Comparison of ENCODE assay signal across 25 cellular contexts in the genomic region with DNA sequence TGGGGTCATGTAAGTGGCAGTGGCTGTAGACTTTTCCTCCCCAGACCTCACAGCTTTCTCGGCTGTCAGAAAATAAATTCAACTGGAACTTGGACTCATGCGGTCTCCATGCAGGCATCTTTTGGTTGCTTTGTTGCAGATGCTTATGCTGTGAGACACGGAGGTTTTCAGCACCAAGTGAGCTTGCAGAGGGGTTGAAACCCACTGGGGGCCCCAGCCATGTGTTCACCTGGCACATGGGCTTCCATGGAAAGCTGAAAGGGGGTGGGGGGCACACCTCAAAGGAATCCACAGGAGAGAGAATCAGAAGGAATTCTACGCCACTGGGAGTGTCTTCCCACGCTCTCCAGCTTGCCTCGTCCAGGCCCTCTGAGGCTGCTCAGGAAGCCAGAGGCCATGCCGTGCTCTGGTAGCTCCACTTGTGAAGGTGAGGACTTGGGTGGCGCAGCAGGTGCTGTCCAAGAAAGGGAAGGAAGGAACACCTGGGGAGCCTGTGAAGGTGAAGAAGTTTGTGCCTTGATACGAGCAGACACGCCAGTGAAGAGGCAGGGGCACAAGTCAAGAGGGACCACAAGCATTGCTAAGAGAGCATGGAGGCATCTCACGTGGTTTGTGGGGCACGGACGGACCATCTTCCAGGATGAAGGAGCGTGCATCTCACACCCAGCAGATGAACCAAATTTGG.
DNase-seq lines count a peak whose midpoint lies in the region; ATAC-seq, FAIRE-seq and TF ChIP-seq lines count a peak whose summit lies in the region.
"Had no signal": no experiment of that assay in that cellular context is flagged by ENCODE, and none has a peak within 500 bp of the region (broad histone marks: within the 10 kb centered on the region; RNA-seq: fewer than 3 reads in every experiment).

No MANE protein-coding gene starts in this region.

- CTCF ChIA-PET in H1 (lab: Charles Lee; ENCODE audit: partially characterized antibody), result interaction anchor here (1.0 to 1.9 kb wide), 4 partner anchors 24 to 243 kb away, joined by 3 to 7 read pairs (median 5); no protein-coding TSS in a partner anchor

- H2AFZ ChIP-seq in H1 (ENCODE audit: low read length), result no peak overlapping the region
- H2AFZ ChIP-seq: GM23248 had no signal

- H3K79me2 ChIP-seq in H1 (ENCODE audit: control insufficient read depth in 1 of 2, insufficient read depth in 2 of 2, low read length in 2 of 2), result no peaks in the 10 kb centered on the region

- no peak for TF ChIP-seq CTCF in natural killer cell (IDR thresholded peaks at IDR 0.05)
- TF ChIP-seq CTCF in H1 (IDR thresholded peaks at IDR 0.05; ENCODE audit: control extremely low read depth in 1 of 3, insufficient read depth in 1 of 3, low read depth in 1 of 3, low read length in 3 of 3), result no peak
- no peak for TF ChIP-seq CTCF in progenitor cell of endocrine pancreas (IDR thresholded peaks at IDR 0.05; ENCODE audit: unreplicated experiment)
- no peak for TF ChIP-seq CTCF in endothelial cell (IDR thresholded peaks at IDR 0.05; ENCODE audit: unreplicated experiment)

- no peak overlapping the region for H2BK15ac ChIP-seq in H1 (ENCODE audit: low read length)

- no peak overlapping the region for H2BK120ac ChIP-seq in H1 (replicated peaks; ENCODE audit: low read depth, low read length)

- H3K23ac ChIP-seq in H1 (ENCODE audit: insufficient read length), result no peak overlapping the region

- no peak for ATAC-seq in natural killer cell treated with Interleukin-12 subunit alpha and Interleukin-12 subunit beta and Interleukin-15 and Interleukin-18, amount 100 ng/mL, for 72 hours
- ATAC-seq in natural killer cell, result no peak
- ATAC-seq: A549 had no signal

- FAIRE-seq in H1 (lab: Jason Lieb, UNC), result no peak
- FAIRE-seq: A549, GM12878, GM18507 had no signal

- no peak for TF ChIP-seq EP300 in H1 (IDR thresholded peaks at IDR 0.05; ENCODE audit: borderline replicate concordance in 1 of 2, low read depth in 2 of 2, low read length in 2 of 2)

- no peaks in the 10 kb centered on the region for H3K27me3 ChIP-seq in H1 (replicated peaks in 1 of 4; ENCODE audit: control insufficient read depth in 3 of 4, extremely low read depth in 1 of 4, insufficient read depth in 3 of 4, low read length in 3 of 4)

- no peaks in the 10 kb centered on the region; a peak in 1 of 7 replicates for H3K4me1 ChIP-seq in H1 (replicated peaks in 1 of 4; ENCODE audit: control insufficient read depth in 3 of 4, insufficient read depth in 4 of 4, low read length in 3 of 4)
- H3K4me1 ChIP-seq: A549 had no signal

- no peaks in the 10 kb centered on the region for H3K36me3 Mint-ChIP-seq in natural killer cell treated with Interleukin-12 subunit alpha and Interleukin-12 subunit beta and Interleukin-15 and Interleukin-18, amount 100 ng/mL, for 72 hours
- H3K36me3 Mint-ChIP-seq in natural killer cell (no peaks in the 10 kb centered on the region), progenitor cell of endocrine pancreas (ENCODE audit: insufficient read depth) (no peaks in the 10 kb centered on the region), endothelial cell (ENCODE audit: low read depth, unreplicated experiment) (no peaks in the 10 kb centered on the region)
- H3K36me3 Mint-ChIP-seq: CD4-positive, CD25-positive, alpha-beta regulatory T cell had no signal

- H3K4ac ChIP-seq in H1 (replicated peaks; ENCODE audit: insufficient read length, low read depth, low read length), result no peak overlapping the region

- H2BK12ac ChIP-seq in H1 (ENCODE audit: low read depth, low read length), result 0 out of 2 replicates have a peak overlapping the region, but pooled peaks have one; percentile 9

- H3K9me3 ChIP-seq in H1 (ENCODE audit: insufficient read depth in 2 of 2, low read depth in 1 of 2, low read length in 1 of 2), result no peaks in the 10 kb centered on the region
- H3K9me3 ChIP-seq: A549 had no signal

- H4K8ac ChIP-seq in H1 (ENCODE audit: extremely low read depth, insufficient read depth, low read length), result no peak overlapping the region

- no peaks in the 10 kb centered on the region; the same call in 1 of the 2 replicates for H3K23me2 ChIP-seq in H1 (ENCODE audit: low read depth, low read length)

- H4K5ac ChIP-seq in H1 (ENCODE audit: insufficient read length, low read depth, low read length), result no peak overlapping the region

- no peaks in the 10 kb centered on the region for H3K9me3 Mint-ChIP-seq in natural killer cell treated with Interleukin-12 subunit alpha and Interleukin-12 subunit beta and Interleukin-15 and Interleukin-18, amount 100 ng/mL, for 72 hours
- H3K9me3 Mint-ChIP-seq in natural killer cell, result no peaks in the 10 kb centered on the region
- no peaks in the 10 kb centered on the region for H3K9me3 Mint-ChIP-seq in progenitor cell of endocrine pancreas (ENCODE audit: low read depth)
- H3K9me3 Mint-ChIP-seq in endothelial cell (ENCODE audit: unreplicated experiment), result no peaks in the 10 kb centered on the region

- H2BK5ac ChIP-seq in H1 (ENCODE audit: low read depth, low read length), result no peak overlapping the region

- no peak overlapping the region for H3K56ac ChIP-seq in H1 (replicated peaks; ENCODE audit: insufficient read length, low read depth, low read length)

- no peaks in the 10 kb centered on the region for H4K20me1 ChIP-seq in H1 (replicated peaks in 1 of 2; ENCODE audit: control insufficient read depth in 1 of 2, insufficient read depth in 2 of 2, low read length in 2 of 2)

- H3K18ac ChIP-seq in H1 (ENCODE audit: extremely low read depth, low read length), result no peak overlapping the region

- intact Hi-C loops in natural killer cell (cut with micrococcal nuclease), result no loop called here

- H4K91ac ChIP-seq in H1 (replicated peaks; ENCODE audit: insufficient read length, low read length), result no peak overlapping the region

- no peak overlapping the region for H3K27ac Mint-ChIP-seq in natural killer cell treated with Interleukin-12 subunit alpha and Interleukin-12 subunit beta and Interleukin-15 and Interleukin-18, amount 100 ng/mL, for 72 hours
- H3K27ac Mint-ChIP-seq in natural killer cell (no peak overlapping the region), progenitor cell of endocrine pancreas (no peak overlapping the region), endothelial cell (ENCODE audit: unreplicated experiment) (no peak overlapping the region)
- H3K27ac Mint-ChIP-seq: CD4-positive, CD25-positive, alpha-beta regulatory T cell had no signal

- 0 out of 2 replicates have a peak overlapping the region, but pooled peaks have one; percentile 65 for H2AK5ac ChIP-seq in H1 (ENCODE audit: low read depth, low read length)

- H3K27ac ChIP-seq in H1 (ENCODE audit: low read depth, low read length), result no peak overlapping the region
- H3K27ac ChIP-seq: GM23248, HL-60 had no signal

- no peak for TF ChIP-seq POLR2A in H1 (IDR thresholded peaks at IDR 0.05; ENCODE audit: control extremely low read depth in 1 of 2, low read depth in 2 of 2, low read length in 2 of 2)

- peaks cover 13 to 14% of the 10 kb centered on the region in 2 donors for H3K27me3 Mint-ChIP-seq in natural killer cell treated with Interleukin-12 subunit alpha and Interleukin-12 subunit beta and Interleukin-15 and Interleukin-18, amount 100 ng/mL, for 72 hours
- H3K27me3 Mint-ChIP-seq in natural killer cell (ENCODE audit: low read depth in 2 of 2) (peaks cover 6 to 7% of the 10 kb centered on the region in 2 donors), progenitor cell of endocrine pancreas (peaks cover 13% of the 10 kb centered on the region), endothelial cell (ENCODE audit: unreplicated experiment) (peaks cover 9% of the 10 kb centered on the region)

- H3K14ac ChIP-seq in H1 (ENCODE audit: insufficient read length), result no peak overlapping the region

- POLR2A ChIA-PET in H1 (lab: Charles Lee; ENCODE audit: partially characterized antibody), result interaction anchor here (1.0 kb wide), 1 partner anchor 73 kb away, joined by 3 read pairs; no protein-coding TSS in a partner anchor

- H3K36me3 ChIP-seq in H1 (ENCODE audit: control insufficient read depth in 2 of 4, insufficient read depth in 4 of 4, low read length in 3 of 4), result no peaks in the 10 kb centered on the region

- H3K4me3 Mint-ChIP-seq in natural killer cell treated with Interleukin-12 subunit alpha and Interleukin-12 subunit beta and Interleukin-15 and Interleukin-18, amount 100 ng/mL, for 72 hours, result no peak overlapping the region
- H3K4me3 Mint-ChIP-seq in natural killer cell (no peak overlapping the region), progenitor cell of endocrine pancreas (ENCODE audit: low read depth) (no peak overlapping the region), endothelial cell (ENCODE audit: unreplicated experiment) (no peak overlapping the region)
- H3K4me3 Mint-ChIP-seq: CD4-positive, CD25-positive, alpha-beta regulatory T cell had no signal

- WGBS in H1 (ENCODE audit: extremely low coverage in 1 of 2, insufficient coverage in 1 of 2, insufficient read length in 1 of 2, insufficient replicate concordance in 2 of 2, low coverage in 1 of 2, low lambda C conversion rate in 2 of 2, missing lambda C conversion rate in 1 of 2), 2 experiments, result 91% methylated on average over 14 of the region's 14 CpGs; no CpG with 5 or more reads in 1 of the 2 experiments

- no peak overlapping the region for H3K4me2 ChIP-seq in H1 (ENCODE audit: insufficient read depth in 1 of 2, low read depth in 2 of 2, low read length in 2 of 2)
- H3K4me2 ChIP-seq: A549 had no signal

- H3K4me3 ChIP-seq in H1 (ENCODE audit: extremely low read depth in 1 of 4, insufficient read depth in 2 of 4, low read depth in 3 of 4, low read length in 4 of 4), result no peak overlapping the region
- H3K4me3 ChIP-seq: A549, GM12878, GM23248 had no signal

- H2BK20ac ChIP-seq in H1 (ENCODE audit: low read length), result no peak overlapping the region

- H3K79me1 ChIP-seq in H1 (ENCODE audit: low read depth, low read length), result no peaks in the 10 kb centered on the region

- H3K9ac ChIP-seq in H1 (replicated peaks in 1 of 4; ENCODE audit: extremely low read depth in 1 of 4, low read depth in 3 of 4, low read length in 3 of 4), result no peak overlapping the region
- H3K9ac ChIP-seq: GM23248 had no signal

- no peak for TF ChIP-seq RAD21 in H1 (IDR thresholded peaks at IDR 0.05 in 1 of 2, conservative IDR thresholded peaks at IDR 0.05 in 1 of 2; ENCODE audit: low read depth in 2 of 2, low read length in 2 of 2)

- H3K4me1 Mint-ChIP-seq in natural killer cell treated with Interleukin-12 subunit alpha and Interleukin-12 subunit beta and Interleukin-15 and Interleukin-18, amount 100 ng/mL, for 72 hours (ENCODE audit: low read depth in 2 of 2), result no peaks in the 10 kb centered on the region
- H3K4me1 Mint-ChIP-seq in natural killer cell (no peaks in the 10 kb centered on the region), progenitor cell of endocrine pancreas (ENCODE audit: low read depth) (peaks cover under 1% of the 10 kb centered on the region), endothelial cell (ENCODE audit: unreplicated experiment) (peaks cover 2% of the 10 kb centered on the region)
- H3K4me1 Mint-ChIP-seq: CD4-positive, CD25-positive, alpha-beta regulatory T cell had no signal

- peak; percentile 35 for DNase-seq in natural killer cell treated with Interleukin-12 subunit alpha and Interleukin-12 subunit beta and Interleukin-15 and Interleukin-18, amount 100 ng/mL, for 72 hours (ENCODE audit: low spot score)
- no peak for DNase-seq in natural killer cell
- DNase-seq in H1 (ENCODE audit: low read depth in 1 of 2, low spot score in 2 of 2), result no peak
- peak; percentile 4 for DNase-seq in progenitor cell of endocrine pancreas (ENCODE audit: low spot score, unreplicated experiment)
- DNase-seq in NCI-H187 (lab: John Stamatoyannopoulos, UW), result no peak
- DNase-seq in endothelial cell (ENCODE audit: low spot score), result no peak
- no peak for DNase-seq in COLO668 (lab: John Stamatoyannopoulos, UW; ENCODE audit: unreplicated experiment)
- DNase-seq: CD4-positive, CD25-positive, alpha-beta regulatory T cell; COR-L47; DMS79 treated with DMSO at 0.1 percent for 48 hours; GM23248; HCEC 1CT; KG1; NCI-H1092 treated with DMSO at 0.1 percent for 48 hours; NCI-H2081; NCI-H2171; NCI-H345; NCI-H524; NCI-H774; NK-92 treated with Interleukin-12 subunit alpha and Interleukin-12 subunit beta, amount 100 ng/mL, for 24 hours; SIG-M5 had no signal

Comparison
In these comparisons a context has a peak if more than half of its experiments do, and no peak if none do; other contexts are left out.
1. DNase-seq: peak in natural killer cell treated with Interleukin-12 subunit alpha and Interleukin-12 subunit beta and Interleukin-15 and Interleukin-18, amount 100 ng/mL, for 72 hours (single experiment) and progenitor cell of endocrine pancreas (single experiment); none in natural killer cell (single experiment), H1 (0 of 2), NCI-H187 (0 of 2), endothelial cell (single experiment) and COLO668 (single experiment).